In genomic region chr6:80638222-80639055, GRCh38 we compare ENCODE assay signal across 8 cellular contexts.
DNase-seq lines count a peak whose midpoint lies in the region; ATAC-seq and TF ChIP-seq lines count a peak whose summit lies in the region.

No MANE protein-coding gene starts in this region.

- no peak overlapping the region for H3K27ac ChIP-seq in trophoblast cell (ENCODE audit: low read depth, low read length)

- H3K4me2 ChIP-seq in trophoblast cell (ENCODE audit: low read length), result no peak overlapping the region

- H4K8ac ChIP-seq in trophoblast cell (ENCODE audit: low read depth, low read length), result no peak overlapping the region

- H3K14ac ChIP-seq in trophoblast cell (ENCODE audit: low read length), result no peak overlapping the region

- no peaks in the 10 kb centered on the region for H3K4me1 ChIP-seq in trophoblast cell (ENCODE audit: control insufficient read depth in 1 of 2, insufficient read depth in 2 of 2, low read length in 2 of 2)

- no peak overlapping the region for H4K12ac ChIP-seq in trophoblast cell (ENCODE audit: low read depth, low read length)

- peak; percentile 75 for ATAC-seq in GM19467 (IDR thresholded peaks at IDR 0.05; ENCODE audit: unreplicated experiment)

- H3K4ac ChIP-seq in trophoblast cell (ENCODE audit: low read depth, low read length), result no peak overlapping the region

- no peaks in the 10 kb centered on the region for H3K79me1 ChIP-seq in trophoblast cell (ENCODE audit: low read length)

- no peak overlapping the region for H4K91ac ChIP-seq in trophoblast cell (ENCODE audit: low read depth, low read length)

- H3K4me3 ChIP-seq in trophoblast cell (ENCODE audit: low read depth, low read length), result no peak overlapping the region

- no peak overlapping the region for H2BK120ac ChIP-seq in trophoblast cell (ENCODE audit: insufficient read depth, low read length, poor library complexity)

- no peak overlapping the region for H2AK5ac ChIP-seq in trophoblast cell (ENCODE audit: low read length)

- no peak overlapping the region for H3K9ac ChIP-seq in trophoblast cell (ENCODE audit: low read length)

- H2BK12ac ChIP-seq in trophoblast cell (ENCODE audit: low read length), result no peak overlapping the region

- DNase-seq in COLO829 (ENCODE audit: low spot score), result peak; percentile 70
- DNase-seq in HS-5 (ENCODE audit: low read depth), result peak; percentile 66
- peak; percentile 86 for DNase-seq in fibroblast of gingiva (ENCODE audit: low read depth)
- DNase-seq in trophoblast cell, result peak; percentile 48 to 71
- no peak for DNase-seq in KG1 (lab: John Stamatoyannopoulos, UW)
- DNase-seq in superior temporal gyrus (ENCODE audit: extremely low spot score), result no peak

- no peaks in the 10 kb centered on the region for H3K9me3 ChIP-seq in trophoblast cell (ENCODE audit: insufficient read depth, low read depth, low read length)

- no peak overlapping the region for H2AFZ ChIP-seq in trophoblast cell (ENCODE audit: insufficient read depth, low read length, poor library complexity)

- no CpG with 5 or more reads among the region's 9 CpGs for WGBS in trophoblast cell (ENCODE audit: extremely low coverage, insufficient coverage, insufficient read length)

- no peak overlapping the region for H3K18ac ChIP-seq in trophoblast cell (ENCODE audit: low read length)

- no peaks in the 10 kb centered on the region for H3K27me3 ChIP-seq in trophoblast cell (ENCODE audit: insufficient read depth, low read length)

- no peaks in the 10 kb centered on the region for H3K79me2 ChIP-seq in trophoblast cell (ENCODE audit: control insufficient read depth, insufficient read depth, low read length, poor library complexity)

- no peak overlapping the region for H2BK5ac ChIP-seq in trophoblast cell (ENCODE audit: low read depth, low read length, poor library complexity)

- H3K36me3 ChIP-seq in trophoblast cell (ENCODE audit: control insufficient read depth in 1 of 2, insufficient read depth in 2 of 2, low read length in 2 of 2), result no peaks in the 10 kb centered on the region

- no peak overlapping the region for H3K23ac ChIP-seq in trophoblast cell (ENCODE audit: low read length)

TF ChIP-seq in PFSK-1, 5 proteins besides CTCF, POLR2A, EP300 and RAD21:
- TF ChIP-seq FOXP2 (optimal IDR thresholded peaks at IDR 0.05; ENCODE audit: borderline replicate concordance, extremely low read depth, extremely low read length, insufficient read depth) (peak; percentile 47), SIN3A (IDR thresholded peaks at IDR 0.05; ENCODE audit: borderline replicate concordance, insufficient read depth, low read length) (peak; percentile 75; the same call in 1 of the 2 replicates), TAF1 (IDR thresholded peaks at IDR 0.05; ENCODE audit: borderline replicate concordance, insufficient read depth, low read length) (no peak), REST (IDR thresholded peaks at IDR 0.05; ENCODE audit: insufficient read depth in 1 of 2, low read depth in 2 of 2, low read length in 2 of 2) (peak in 1 of 2 experiments; percentile 76; a peak in 2 of 4 replicates), POLR2AphosphoS5 (IDR thresholded peaks at IDR 0.05; ENCODE audit: low read depth, low read length) (peak; percentile 14; the same call in 1 of the 2 replicates)

Comparison
In these comparisons a context has a peak if more than half of its experiments do, and no peak if none do; other contexts are left out.
1. DNase-seq: peak in COLO829 (single experiment), HS-5 (single experiment), fibroblast of gingiva (single experiment) and trophoblast cell (2 of 2); none in KG1 (single experiment) and superior temporal gyrus (single experiment).